In the genomic region with DNA sequence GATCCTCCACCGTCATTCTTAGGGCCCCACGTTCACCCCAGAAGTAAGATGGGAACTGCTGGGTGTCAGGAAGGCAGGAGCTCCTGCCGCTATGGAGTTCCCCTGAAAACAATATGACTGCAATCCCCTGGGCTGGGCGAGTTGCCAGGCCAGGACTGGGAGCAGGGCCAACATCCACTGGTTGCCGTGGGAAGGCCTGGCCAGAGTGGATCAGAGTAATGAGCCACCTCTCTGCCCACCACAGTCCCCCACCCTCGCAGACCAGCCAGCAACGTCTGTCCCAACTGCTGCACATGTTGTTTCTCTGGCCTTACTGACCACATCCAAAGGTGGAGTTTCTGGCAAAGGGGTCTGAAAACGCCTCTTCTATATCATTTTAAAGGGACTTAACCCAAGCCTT, we compare ENCODE assay signal across 9 cellular contexts.
A peak's percentile ranks its signal among the peaks of the same experiment; 100 is the strongest.
DNase-seq lines count a peak whose midpoint lies in the region; ATAC-seq, FAIRE-seq and TF ChIP-seq lines count a peak whose summit lies in the region.
"Had no signal": no experiment of that assay in that cellular context is flagged by ENCODE, and none has a peak within 500 bp of the region (broad histone marks: within the 10 kb centered on the region; RNA-seq: fewer than 3 reads in every experiment).

No MANE protein-coding gene starts in this region.

- H3K4me2 ChIP-seq in fibroblast of lung (ENCODE audit: extremely low read depth, insufficient read depth, low read length) = no peak overlapping the region

- no peak overlapping the region for H2AFZ ChIP-seq in fibroblast of lung (ENCODE audit: low read length)

- H3K9me3 ChIP-seq in fibroblast of lung (ENCODE audit: control insufficient read depth, insufficient read depth, low read depth, low read length) = no peaks in the 10 kb centered on the region
- H3K9me3 ChIP-seq in pancreas = no peaks in the 10 kb centered on the region

- H3K9ac ChIP-seq in fibroblast of lung (ENCODE audit: insufficient read depth, low read length) = no peak overlapping the region

- intact Hi-C loops in pancreas (cut with DNase I) = no loop called here

- DNase-seq in DMS53 treated with DMSO at 0.1 percent for 48 hours (lab: John Stamatoyannopoulos, UW; ENCODE audit: unreplicated experiment) = peak; percentile 28
- DNase-seq in NCI-H69 (lab: John Stamatoyannopoulos, UW) = peak; percentile 93
- DNase-seq in fibroblast of lung (ENCODE audit: low read depth in 2 of 2) = peak; percentile 73 to 88
- DNase-seq in pancreas = peak; percentile 69 to 95 (median 84)
- DNase-seq in activated CD4-positive, alpha-beta T cell treated with anti-CD3 and anti-CD28 coated beads for 1 hour = no peak
- DNase-seq in stimulated activated CD4-positive, alpha-beta T cell treated with anti-CD3 and anti-CD28 coated beads, Interleukin-1b, Interleukin-23, amount 100 ng/mL, for 48 hours = no peak

- H3K36me3 ChIP-seq in fibroblast of lung (ENCODE audit: control insufficient read depth, insufficient read depth, low read length) (no peaks in the 10 kb centered on the region), pancreas (no peaks in the 10 kb centered on the region)

- no peaks in the 10 kb centered on the region for H4K20me1 ChIP-seq in fibroblast of lung (ENCODE audit: control insufficient read depth, extremely low read depth, insufficient read depth, low read length)

- peaks cover 5% of the 10 kb centered on the region for H3K27me3 ChIP-seq in fibroblast of lung (ENCODE audit: control insufficient read depth, insufficient read depth, low read length)
- no peaks in the 10 kb centered on the region for H3K27me3 ChIP-seq in pancreas

- H3K4me1 ChIP-seq in fibroblast of lung (ENCODE audit: control insufficient read depth, extremely low read depth, insufficient read depth, low read length) (no peaks in the 10 kb centered on the region), pancreas (no peaks in the 10 kb centered on the region)

- ATAC-seq in pancreas (peak; percentile 60 to 93 (median 90)), GM18511 (IDR thresholded peaks at IDR 0.05; ENCODE audit: unreplicated experiment) (no peak), HG03469 (IDR thresholded peaks at IDR 0.05; ENCODE audit: unreplicated experiment) (no peak)

- H3K27ac ChIP-seq in fibroblast of lung (ENCODE audit: insufficient read depth, low read length) = no peak overlapping the region
- no peak overlapping the region for H3K27ac ChIP-seq in pancreas
- H3K27ac ChIP-seq: SK-N-MC had no signal

- H3K79me2 ChIP-seq in fibroblast of lung (ENCODE audit: control insufficient read depth, insufficient read depth, low read length) = no peaks in the 10 kb centered on the region

- H3K4me3 ChIP-seq in fibroblast of lung (replicated peaks in 1 of 4; ENCODE audit: control extremely low read depth in 1 of 4, insufficient read depth in 1 of 4, low read depth in 3 of 4, low read length in 4 of 4) = no peak overlapping the region
- H3K4me3 ChIP-seq in pancreas = no peak overlapping the region
- H3K4me3 ChIP-seq: SK-N-MC had no signal

- no peak for FAIRE-seq in pancreas (lab: Jason Lieb, UNC)

- TF ChIP-seq CTCF in fibroblast of lung (conservative IDR thresholded peaks at IDR 0.05 in 1 of 2, IDR thresholded peaks at IDR 0.05 in 1 of 2; ENCODE audit: low read depth in 1 of 2, low read length in 2 of 2) (no peak), pancreas (IDR thresholded peaks at IDR 0.05) (no peak)

- WGBS in pancreas, 2 donors = 17 to 19% methylated on average over 8 of the region's 8 CpGs

Comparison
In these comparisons a context has a peak if more than half of its experiments do, and no peak if none do; other contexts are left out.
1. DNase-seq: peak in DMS53 treated with DMSO at 0.1 percent for 48 hours (single experiment), NCI-H69 (single experiment), fibroblast of lung (2 of 2) and pancreas (6 of 6); none in activated CD4-positive, alpha-beta T cell treated with anti-CD3 and anti-CD28 coated beads for 1 hour (single experiment) and stimulated activated CD4-positive, alpha-beta T cell treated with anti-CD3 and anti-CD28 coated beads, Interleukin-1b, Interleukin-23, amount 100 ng/mL, for 48 hours (single experiment).
2. ATAC-seq: peak in pancreas (4 of 4); none in GM18511 (single experiment) and HG03469 (single experiment).